Comparison of ENCODE assay signal across 10 cellular contexts in genomic region chr3:189132901-189133300, GRCh38. TPM values are rescaled to one million over a fixed set of nuclear protein-coding genes. Genes with fewer than 3 reads are reported as not detected.
A peak's percentile ranks its signal among the peaks of the same experiment; 100 is the strongest.
DNase-seq lines count a peak whose midpoint lies in the region; ATAC-seq and TF ChIP-seq lines count a peak whose summit lies in the region.
"Had no signal": no experiment of that assay in that cellular context is flagged by ENCODE, and none has a peak within 500 bp of the region (broad histone marks: within the 10 kb centered on the region; RNA-seq: fewer than 3 reads in every experiment).

No MANE protein-coding gene starts in this region.

- H3K4ac ChIP-seq in mesenchymal stem cell (ENCODE audit: low read depth in 1 of 2, low read length in 2 of 2) = peak overlapping the region; percentile 70 to 80

- in situ Hi-C loops in mammary epithelial cell (cut with MboI; ENCODE audit: low sequenced_read_pairs in 2 of 2) = no loop called here

- no peak overlapping the region for H2BK5ac ChIP-seq in mesenchymal stem cell (ENCODE audit: low read depth, low read length, poor library complexity, severe bottlenecking)

- H3K36me3 ChIP-seq in mammary epithelial cell (ENCODE audit: insufficient read depth, low read length) = no peaks in the 10 kb centered on the region
- no peaks in the 10 kb centered on the region for H3K36me3 ChIP-seq in mesenchymal stem cell (ENCODE audit: control insufficient read depth in 1 of 2, insufficient read depth in 2 of 2, low read depth in 1 of 2, low read length in 2 of 2)
- no peaks in the 10 kb centered on the region for H3K36me3 ChIP-seq in urinary bladder (ENCODE audit: insufficient read depth)

- no peak overlapping the region for H4K91ac ChIP-seq in mesenchymal stem cell (ENCODE audit: low read length)

- H2BK15ac ChIP-seq in mesenchymal stem cell (ENCODE audit: low read depth, poor library complexity, severe bottlenecking) = no peak overlapping the region

- no peak overlapping the region for H3K4me3 ChIP-seq in mammary epithelial cell (replicated peaks in 1 of 3; ENCODE audit: insufficient read depth in 1 of 3, low read depth in 2 of 3, low read length in 3 of 3)
- no peak overlapping the region for H3K4me3 ChIP-seq in mesenchymal stem cell (ENCODE audit: insufficient read depth in 1 of 2, low read depth in 1 of 2, low read length in 2 of 2)
- H3K4me3 ChIP-seq in urinary bladder (ENCODE audit: low read depth, low read length) = no peak overlapping the region

- H3K79me1 ChIP-seq in mesenchymal stem cell (replicated peaks; ENCODE audit: low read length, poor library complexity, severe bottlenecking) = no peaks in the 10 kb centered on the region

- no peak overlapping the region for H2AFZ ChIP-seq in mammary epithelial cell (ENCODE audit: low read depth, low read length)
- H2AFZ ChIP-seq in mesenchymal stem cell (ENCODE audit: low read depth, low read length) = no peak overlapping the region

- WGBS in mammary epithelial cell (ENCODE audit: low coverage, missing lambda C conversion rate) = 90% methylated on average over 3 of the region's 3 CpGs
- WGBS in mesenchymal stem cell = 92% methylated on average over 3 of the region's 3 CpGs
- WGBS in urinary bladder = 79% methylated on average over 3 of the region's 3 CpGs

- peak overlapping the region; percentile 81 for H3K27ac Mint-ChIP-seq in MCF 10A (ENCODE audit: low read depth, unreplicated experiment)
- peak overlapping the region; percentile 83 for H3K27ac Mint-ChIP-seq in activated CD4-positive, alpha-beta memory T cell treated with anti-CD3 and anti-CD28 coated beads for 36 hours

- H3K9ac ChIP-seq in mammary epithelial cell (ENCODE audit: insufficient read depth, low read length) (no peak overlapping the region), mesenchymal stem cell (ENCODE audit: low read length) (no peak overlapping the region)

- no TSS peak for BruUV-seq in MCF 10A (replicated peaks; lab: Mats Ljungman, UMichigan)
- BruUV-seq in mammary epithelial cell (replicated peaks; lab: Mats Ljungman, UMichigan) = no TSS peak

- no peak overlapping the region for H3K4me3 Mint-ChIP-seq in MCF 10A (ENCODE audit: unreplicated experiment)
- H3K4me3 Mint-ChIP-seq in activated CD4-positive, alpha-beta memory T cell treated with anti-CD3 and anti-CD28 coated beads for 36 hours = peak overlapping the region; percentile 21

- POLR2A ChIA-PET in MCF 10A (lab: Yijun Ruan, JAX) = interaction anchor here (0.8 to 1.4 kb wide), 2 partner anchors 9 to 12 kb away, joined by 3 to 5 read pairs; no protein-coding TSS in a partner anchor
- POLR2A ChIA-PET in activated CD4-positive, alpha-beta memory T cell treated with anti-CD3 and anti-CD28 coated beads for 36 hours (lab: Charles Lee) = interaction anchor here (1.4 kb wide), 1 partner anchor 9 kb away, joined by 5 read pairs; no protein-coding TSS in a partner anchor

- H4K20me1 ChIP-seq in mammary epithelial cell (ENCODE audit: insufficient read depth, low read length) = no peaks in the 10 kb centered on the region

- dilution Hi-C loops in mammary epithelial cell (cut with HindIII; ENCODE audit: low sequenced_read_pairs) = loop anchor here (25.0 kb wide), 1 partner anchor 1396 kb away; the partner anchor contains the start of gene BCL6

- ATAC-seq in GM18505 (IDR thresholded peaks at IDR 0.05; ENCODE audit: unreplicated experiment) = no peak

- no peaks in the 10 kb centered on the region for H3K4me1 ChIP-seq in mammary epithelial cell (ENCODE audit: insufficient read depth, low read length)
- H3K4me1 ChIP-seq in mesenchymal stem cell (ENCODE audit: control insufficient read depth, insufficient read depth, low read depth, low read length) = no peaks in the 10 kb centered on the region
- H3K4me1 ChIP-seq in urinary bladder (ENCODE audit: insufficient read depth) = no peaks in the 10 kb centered on the region

- H2AK5ac ChIP-seq in mesenchymal stem cell (ENCODE audit: low read length, severe bottlenecking) = no peak overlapping the region

- H3K14ac ChIP-seq in mesenchymal stem cell (ENCODE audit: low read length in 2 of 2) = no peak overlapping the region

- no peak for TF ChIP-seq POLR2A in GM18505 (IDR thresholded peaks at IDR 0.05; ENCODE audit: borderline replicate concordance, extremely low read depth, insufficient read depth, insufficient read length)

- H3K27ac ChIP-seq in mammary epithelial cell (ENCODE audit: insufficient read depth, low read depth, low read length) (no peak overlapping the region), mesenchymal stem cell (ENCODE audit: low read length, poor library complexity, severe bottlenecking) (peak overlapping the region; percentile 56), urinary bladder (ENCODE audit: low read depth) (peak overlapping the region; percentile 43)

- H3K18ac ChIP-seq in mesenchymal stem cell (ENCODE audit: low read depth in 1 of 2, low read length in 2 of 2) = peak overlapping the region; percentile 13 to 66

- CTCF ChIA-PET in MCF 10A (lab: Yijun Ruan, JAX) (interaction anchor here (0.6 to 1.9 kb wide), 3 partner anchors 16 to 1387 kb away, joined by 3 to 6 read pairs (median 4); no protein-coding TSS in a partner anchor), mammary epithelial cell (lab: Charles Lee; ENCODE audit: low non-redundant PET) (no interaction called here)
- CTCF ChIA-PET in activated CD4-positive, alpha-beta memory T cell treated with anti-CD3 and anti-CD28 coated beads for 36 hours (lab: Charles Lee) = interaction anchor here (0.9 to 2.0 kb wide), 4 partner anchors 10 to 1393 kb away, joined by 3 to 17 read pairs (median 9); no protein-coding TSS in a partner anchor

- no peaks in the 10 kb centered on the region for H3K79me2 ChIP-seq in mammary epithelial cell (ENCODE audit: insufficient read depth, low read length)

- H3K27me3 Mint-ChIP-seq in MCF 10A (ENCODE audit: insufficient read depth, unreplicated experiment) = no peaks in the 10 kb centered on the region
- H3K27me3 Mint-ChIP-seq in activated CD4-positive, alpha-beta memory T cell treated with anti-CD3 and anti-CD28 coated beads for 36 hours = no peaks in the 10 kb centered on the region

- peak overlapping the region in 1 of 2 experiments; percentile 14 for H2BK12ac ChIP-seq in mesenchymal stem cell (ENCODE audit: low read length in 2 of 2)

- intact Hi-C loops in MCF 10A (cut with micrococcal nuclease) = no loop called here
- intact Hi-C loops in mammary epithelial cell (cut with micrococcal nuclease) = no loop called here
- intact Hi-C loops in activated CD4-positive, alpha-beta memory T cell treated with anti-CD3 and anti-CD28 coated beads for 36 hours (cut with micrococcal nuclease) = loop anchor here (1.0 to 10.0 kb wide), 11 partner anchors 9 to 1392 kb away; no protein-coding TSS in a partner anchor

- H3K27me3 ChIP-seq in mammary epithelial cell (ENCODE audit: insufficient read depth, low read length) = peaks cover 7% of the 10 kb centered on the region
- H3K27me3 ChIP-seq in mesenchymal stem cell (ENCODE audit: control insufficient read depth in 1 of 2, insufficient read depth in 1 of 2, low read length in 2 of 2) = no peaks in the 10 kb centered on the region

- H2BK120ac ChIP-seq in mesenchymal stem cell (ENCODE audit: low read depth, low read length) = peak overlapping the region; percentile 52

- peaks cover 7% of the 10 kb centered on the region for H3K9me3 Mint-ChIP-seq in MCF 10A (ENCODE audit: unreplicated experiment)
- H3K9me3 Mint-ChIP-seq in activated CD4-positive, alpha-beta memory T cell treated with anti-CD3 and anti-CD28 coated beads for 36 hours = peaks cover 8% of the 10 kb centered on the region

- no peak overlapping the region for H4K8ac ChIP-seq in mesenchymal stem cell (ENCODE audit: low read length)

- H3K9me3 ChIP-seq in mammary epithelial cell (replicated peaks; ENCODE audit: insufficient read depth, low read length) (no peaks in the 10 kb centered on the region), mesenchymal stem cell (ENCODE audit: control insufficient read depth, low read length) (no peaks in the 10 kb centered on the region)

- no peaks in the 10 kb centered on the region for H3K36me3 Mint-ChIP-seq in MCF 10A (ENCODE audit: insufficient read depth, unreplicated experiment)
- H3K36me3 Mint-ChIP-seq in activated CD4-positive, alpha-beta memory T cell treated with anti-CD3 and anti-CD28 coated beads for 36 hours = peaks cover 10% of the 10 kb centered on the region

- peaks cover 14% of the 10 kb centered on the region for H3K4me1 Mint-ChIP-seq in MCF 10A (ENCODE audit: insufficient read depth, unreplicated experiment)
- H3K4me1 Mint-ChIP-seq in activated CD4-positive, alpha-beta memory T cell treated with anti-CD3 and anti-CD28 coated beads for 36 hours (ENCODE audit: low read depth) = peaks cover 27% of the 10 kb centered on the region

- DNase-seq in MCF 10A (ENCODE audit: unreplicated experiment) = no peak
- DNase-seq in mammary epithelial cell = no peak
- no peak for DNase-seq in activated CD4-positive, alpha-beta memory T cell treated with anti-CD3 and anti-CD28 coated beads for 36 hours
- no peak for DNase-seq in mesenchymal stem cell
- DNase-seq in kidney glomerular epithelial cell (lab: John Stamatoyannopoulos, UW) = no peak
- DNase-seq in RKO (ENCODE audit: low spot score) = no peak
- DNase-seq: erythroblast, SHP77 treated with DMSO at 0.1 percent for 48 hours had no signal

- TF ChIP-seq CTCF in MCF 10A (IDR thresholded peaks at IDR 0.05; ENCODE audit: unreplicated experiment) = no peak
- no peak for TF ChIP-seq CTCF in mammary epithelial cell (conservative IDR thresholded peaks at IDR 0.05 in 1 of 2, IDR thresholded peaks at IDR 0.05 in 1 of 2; ENCODE audit: extremely low read depth in 1 of 2, insufficient read depth in 1 of 2, low read depth in 1 of 2, low read length in 2 of 2)

- H3K4me2 ChIP-seq in mammary epithelial cell (ENCODE audit: insufficient read depth, low read depth, low read length) (no peak overlapping the region), mesenchymal stem cell (ENCODE audit: low read length, poor library complexity, severe bottlenecking) (no peak overlapping the region)

- no peak overlapping the region for H3K23ac ChIP-seq in mesenchymal stem cell (ENCODE audit: low read length in 2 of 2)

RNA-seq across cellular contexts. Expression of gene TPRG1, which starts 38.9 kb away (rescaled TPM):
- total RNA-seq in MCF 10A (2022) = 1.5 and 2.0 TPM in 2 replicates
- 1 to 10 TPM in 1 of 2 donors, under 1 TPM in 1; 0.73 to 3.0 TPM for total RNA-seq in mammary epithelial cell
- polyA plus RNA-seq in mammary epithelial cell = 1.00 TPM
- polyA minus RNA-seq in mammary epithelial cell = not detected
- total RNA-seq in activated CD4-positive, alpha-beta memory T cell treated with anti-CD3 and anti-CD28 coated beads for 36 hours = 10 to 100 TPM; 11.4 to 11.5 TPM
- polyA plus RNA-seq in mesenchymal stem cell (2013, experiment 1 of 2) = 0.08 TPM
- polyA plus RNA-seq in mesenchymal stem cell (2013, experiment 2 of 2) = 0.16 TPM
- 6.2 TPM for total RNA-seq in urinary bladder
- 1.2 TPM for polyA plus RNA-seq in urinary bladder
